Comparison of ENCODE assay signal across 11 cellular contexts in genomic region chr16:8568231-8568617, GRCh38. TPM values are rescaled to one million over a fixed set of nuclear protein-coding genes. Genes with fewer than 3 reads are reported as not detected.
A peak's percentile ranks its signal among the peaks of the same experiment; 100 is the strongest.
DNase-seq lines count a peak whose midpoint lies in the region; TF ChIP-seq lines count a peak whose summit lies in the region.
"Had no signal": no experiment of that assay in that cellular context is flagged by ENCODE, and none has a peak within 500 bp of the region (broad histone marks: within the 10 kb centered on the region; RNA-seq: fewer than 3 reads in every experiment).

No MANE protein-coding gene starts in this region.

- H3K4me1 Mint-ChIP-seq in activated CD4-positive, alpha-beta T cell treated with anti-CD3 and anti-CD28 coated beads, Interleukin-2, amount 10 ng/mL, durations not matched to agents 24 days and 14 days, result peaks cover 5% of the 10 kb centered on the region
- H3K4me1 Mint-ChIP-seq in activated CD4-positive, alpha-beta memory T cell treated with anti-CD3 and anti-CD28 coated beads, Interleukin-2, amount 10 ng/mL, durations not matched to agents 7 days and 5 days, result peaks cover 8% of the 10 kb centered on the region

- H3K4me2 ChIP-seq in neuronal stem cell (ENCODE audit: insufficient read depth, low read length, poor library complexity, severe bottlenecking), result no peak overlapping the region

- H3K18ac ChIP-seq in neuronal stem cell (ENCODE audit: low read length), result no peak overlapping the region

- H3K9ac ChIP-seq in neuronal stem cell (ENCODE audit: low read depth, low read length, poor library complexity), result no peak overlapping the region

- no peak overlapping the region for H2BK15ac ChIP-seq in neuronal stem cell (ENCODE audit: low read length)

- intact Hi-C loops in activated CD4-positive, alpha-beta T cell treated with anti-CD3 and anti-CD28 coated beads, Interleukin-2, amount 10 ng/mL, durations not matched to agents 24 days and 14 days (cut with micrococcal nuclease), result loop anchor here (5.0 to 10.0 kb wide), 4 partner anchors 299 to 1944 kb away; partner anchors contain the start of gene CARHSP1

- H2AFZ ChIP-seq in neuronal stem cell (ENCODE audit: low read length), result peak overlapping the region; percentile 36

- DNase-seq in activated CD4-positive, alpha-beta T cell treated with anti-CD3 and anti-CD28 coated beads, Interleukin-2, amount 10 ng/mL, durations not matched to agents 24 days and 14 days, result peak; percentile 55
- DNase-seq in activated CD4-positive, alpha-beta T cell treated with anti-CD3 and anti-CD28 coated beads, Interleukin-2, amount 50 U/mL, for 1 hour, result no peak
- DNase-seq in activated CD4-positive, alpha-beta memory T cell treated with anti-CD3 and anti-CD28 coated beads, Interleukin-2, amount 10 ng/mL, durations not matched to agents 7 days and 5 days, result peak; percentile 17
- DNase-seq in neuronal stem cell (ENCODE audit: low spot score) (no peak), EL (no peak), Kasumi-1 (lab: John Stamatoyannopoulos, UW) (no peak), NCI-H510A treated with DMSO at 0.1 percent for 48 hours (lab: John Stamatoyannopoulos, UW) (no peak)

- no peak overlapping the region for H2AK5ac ChIP-seq in neuronal stem cell (ENCODE audit: low read depth, low read length)

- no peaks in the 10 kb centered on the region for H3K9me3 ChIP-seq in HEK293 (ENCODE audit: control insufficient read depth, insufficient read depth, low read depth, low read length)
- no peaks in the 10 kb centered on the region for H3K9me3 ChIP-seq in neuronal stem cell (replicated peaks in 1 of 2; ENCODE audit: control insufficient read depth in 2 of 2, insufficient read depth in 1 of 2, low read depth in 1 of 2, low read length in 2 of 2)

- H3K36me3 ChIP-seq in HEK293 (ENCODE audit: control insufficient read depth in 2 of 2, insufficient read depth in 1 of 2, low read length in 2 of 2) (no peaks in the 10 kb centered on the region), neuronal stem cell (replicated peaks in 1 of 2; ENCODE audit: control insufficient read depth in 2 of 2, insufficient read depth in 2 of 2, low read length in 2 of 2) (no peaks in the 10 kb centered on the region)

- no CpG with 5 or more reads among the region's 6 CpGs for WGBS in neuronal stem cell (ENCODE audit: extremely low coverage in 2 of 2, insufficient read length in 2 of 2, insufficient replicate concordance in 1 of 2), 2 donors

- POLR2A ChIA-PET in HEK293 (lab: Yijun Ruan, JAX), result no interaction called here
- POLR2A ChIA-PET in activated CD4-positive, alpha-beta memory T cell treated with anti-CD3 and anti-CD28 coated beads, Interleukin-2, amount 10 ng/mL, durations not matched to agents 7 days and 5 days (lab: Charles Lee), result no interaction called here

- H3K4me1 ChIP-seq in HEK293 (ENCODE audit: control insufficient read depth, insufficient read depth, low read length), result no peaks in the 10 kb centered on the region
- H3K4me1 ChIP-seq in neuronal stem cell (ENCODE audit: control insufficient read depth in 2 of 2, insufficient read depth in 1 of 2, low read depth in 1 of 2, low read length in 2 of 2), result peaks cover 23 to 28% of the 10 kb centered on the region in 2 donors

- no peak overlapping the region for H2BK5ac ChIP-seq in neuronal stem cell (ENCODE audit: low read length)

- no peak overlapping the region for H2BK12ac ChIP-seq in neuronal stem cell (ENCODE audit: low read length)

- H3K4me3 Mint-ChIP-seq in activated CD4-positive, alpha-beta T cell treated with anti-CD3 and anti-CD28 coated beads, Interleukin-2, amount 10 ng/mL, durations not matched to agents 24 days and 14 days, result no peak overlapping the region
- H3K4me3 Mint-ChIP-seq in activated CD4-positive, alpha-beta memory T cell treated with anti-CD3 and anti-CD28 coated beads, Interleukin-2, amount 10 ng/mL, durations not matched to agents 7 days and 5 days, result no peak overlapping the region
- H3K4me3 Mint-ChIP-seq: mesothelial cell of epicardium had no signal

- peak overlapping the region; percentile 34 for H3K27ac Mint-ChIP-seq in activated CD4-positive, alpha-beta T cell treated with anti-CD3 and anti-CD28 coated beads, Interleukin-2, amount 10 ng/mL, durations not matched to agents 24 days and 14 days
- no peak overlapping the region for H3K27ac Mint-ChIP-seq in activated CD4-positive, alpha-beta memory T cell treated with anti-CD3 and anti-CD28 coated beads, Interleukin-2, amount 10 ng/mL, durations not matched to agents 7 days and 5 days
- H3K27ac Mint-ChIP-seq: mesothelial cell of epicardium had no signal

- H3K27me3 ChIP-seq in neuronal stem cell (ENCODE audit: control insufficient read depth in 3 of 3, insufficient read depth in 3 of 3, low read depth in 1 of 3, low read length in 3 of 3), result no peaks in the 10 kb centered on the region

- no peaks in the 10 kb centered on the region for H3K9me3 Mint-ChIP-seq in activated CD4-positive, alpha-beta T cell treated with anti-CD3 and anti-CD28 coated beads, Interleukin-2, amount 10 ng/mL, durations not matched to agents 24 days and 14 days
- H3K9me3 Mint-ChIP-seq in activated CD4-positive, alpha-beta memory T cell treated with anti-CD3 and anti-CD28 coated beads, Interleukin-2, amount 10 ng/mL, durations not matched to agents 7 days and 5 days, result no peaks in the 10 kb centered on the region
- H3K9me3 Mint-ChIP-seq: mesothelial cell of epicardium had no signal

- no peak overlapping the region for H3K23ac ChIP-seq in neuronal stem cell (ENCODE audit: low read depth, low read length, poor library complexity)

- H2BK120ac ChIP-seq in neuronal stem cell (ENCODE audit: low read depth, low read length), result no peak overlapping the region

- H3K27ac ChIP-seq in HEK293 (ENCODE audit: extremely low read depth, low read depth, low read length) (no peak overlapping the region), neuronal stem cell (replicated peaks; ENCODE audit: low read length) (no peak overlapping the region)

- H4K8ac ChIP-seq in neuronal stem cell (ENCODE audit: low read depth, low read length), result no peak overlapping the region

- no peaks in the 10 kb centered on the region for H3K36me3 Mint-ChIP-seq in activated CD4-positive, alpha-beta T cell treated with anti-CD3 and anti-CD28 coated beads, Interleukin-2, amount 10 ng/mL, durations not matched to agents 24 days and 14 days (ENCODE audit: low read depth)
- H3K36me3 Mint-ChIP-seq in activated CD4-positive, alpha-beta memory T cell treated with anti-CD3 and anti-CD28 coated beads, Interleukin-2, amount 10 ng/mL, durations not matched to agents 7 days and 5 days (ENCODE audit: low read depth), result no peaks in the 10 kb centered on the region
- H3K36me3 Mint-ChIP-seq: mesothelial cell of epicardium had no signal

- no peak overlapping the region for H3K4me3 ChIP-seq in HEK293 (ENCODE audit: low read depth, low read length)
- peak overlapping the region in 1 of 2 donors; percentile 11 for H3K4me3 ChIP-seq in neuronal stem cell (ENCODE audit: low read length in 2 of 2)

- H4K91ac ChIP-seq in neuronal stem cell (ENCODE audit: low read depth, low read length, poor library complexity), result no peak overlapping the region

- H3K14ac ChIP-seq in neuronal stem cell (ENCODE audit: low read length), result no peak overlapping the region

- no peak for TF ChIP-seq CTCF in HEK293 (tag by site-specific recombination; IDR thresholded peaks at IDR 0.05)

- no peaks in the 10 kb centered on the region for H3K79me1 ChIP-seq in neuronal stem cell (ENCODE audit: low read depth, low read length)

- CTCF ChIA-PET in HEK293 (lab: Yijun Ruan, JAX), result interaction anchor here (1.2 to 1.9 kb wide), 2 partner anchors 35 to 86 kb away, joined by 4 to 9 read pairs; no protein-coding TSS in a partner anchor
- CTCF ChIA-PET in activated CD4-positive, alpha-beta memory T cell treated with anti-CD3 and anti-CD28 coated beads, Interleukin-2, amount 10 ng/mL, durations not matched to agents 7 days and 5 days (lab: Charles Lee), result interaction anchor here (0.8 kb wide), 1 partner anchor 441 kb away, joined by 3 read pairs; no protein-coding TSS in a partner anchor

- no peaks in the 10 kb centered on the region for H3K27me3 Mint-ChIP-seq in activated CD4-positive, alpha-beta T cell treated with anti-CD3 and anti-CD28 coated beads, Interleukin-2, amount 10 ng/mL, durations not matched to agents 24 days and 14 days
- no peaks in the 10 kb centered on the region for H3K27me3 Mint-ChIP-seq in activated CD4-positive, alpha-beta memory T cell treated with anti-CD3 and anti-CD28 coated beads, Interleukin-2, amount 10 ng/mL, durations not matched to agents 7 days and 5 days

- H3K4ac ChIP-seq in neuronal stem cell (ENCODE audit: low read length), result no peak overlapping the region

TF ChIP-seq in HEK293, 187 proteins besides CTCF, POLR2A, EP300 and RAD21 (continues in another document):
- TF ChIP-seq ZFP69B (tag by site-specific recombination; IDR thresholded peaks at IDR 0.05), result no peak
- 0 out of 2 replicates have a peak, but pooled peaks have one; percentile 33 for TF ChIP-seq ZNF670 (tag by site-specific recombination; IDR thresholded peaks at IDR 0.05; ENCODE audit: low read depth)
- no peak for TF ChIP-seq ZNF140 (tag by site-specific recombination; IDR thresholded peaks at IDR 0.05)
- TF ChIP-seq ZNF274 (IDR thresholded peaks at IDR 0.05; ENCODE audit: low read length), result no peak
- TF ChIP-seq ZNF274 (tag by site-specific recombination; IDR thresholded peaks at IDR 0.05; ENCODE audit: borderline replicate concordance), result no peak
- TF ChIP-seq ZNF266 (tag by site-specific recombination; IDR thresholded peaks at IDR 0.05; ENCODE audit: low read depth), result no peak

RNA-seq across cellular contexts. Expression of gene TMEM114, which starts 22.1 kb away (rescaled TPM):
- total RNA-seq in activated CD4-positive, alpha-beta T cell treated with anti-CD3 and anti-CD28 coated beads, Interleukin-2, amount 10 ng/mL, durations not matched to agents 24 days and 14 days, result not detected in 2 replicates
- total RNA-seq in activated CD4-positive, alpha-beta memory T cell treated with anti-CD3 and anti-CD28 coated beads, Interleukin-2, amount 10 ng/mL, durations not matched to agents 7 days and 5 days, result not detected
- 0.89 TPM for polyA plus RNA-seq in neuronal stem cell (2013, experiment 1 of 2)
- 1.1 TPM for polyA plus RNA-seq in neuronal stem cell (2013, experiment 2 of 2)
- total RNA-seq: activated CD8-positive, alpha-beta memory T cell treated with anti-CD3 and anti-CD28 coated beads for 36 hours; mesothelial cell of epicardium; RPMI7951 had no signal

RNA-seq across cellular contexts. Expression of gene METTL22, which starts 53.3 kb away (rescaled TPM):
- 36.2 and 38.4 TPM in 2 replicates for total RNA-seq in activated CD4-positive, alpha-beta T cell treated with anti-CD3 and anti-CD28 coated beads, Interleukin-2, amount 10 ng/mL, durations not matched to agents 24 days and 14 days
- 10 to 100 TPM; 25.7 to 27.6 TPM for total RNA-seq in activated CD4-positive, alpha-beta memory T cell treated with anti-CD3 and anti-CD28 coated beads, Interleukin-2, amount 10 ng/mL, durations not matched to agents 7 days and 5 days
- polyA plus RNA-seq in neuronal stem cell (2013, experiment 1 of 2), result 43.7 TPM
- polyA plus RNA-seq in neuronal stem cell (2013, experiment 2 of 2), result 45.5 TPM

Comparison
In these comparisons a context has a peak if more than half of its experiments do, and no peak if none do; other contexts are left out.
1. DNase-seq: peak in activated CD4-positive, alpha-beta T cell treated with anti-CD3 and anti-CD28 coated beads, Interleukin-2, amount 10 ng/mL, durations not matched to agents 24 days and 14 days (single experiment) and activated CD4-positive, alpha-beta memory T cell treated with anti-CD3 and anti-CD28 coated beads, Interleukin-2, amount 10 ng/mL, durations not matched to agents 7 days and 5 days (single experiment); none in activated CD4-positive, alpha-beta T cell treated with anti-CD3 and anti-CD28 coated beads, Interleukin-2, amount 50 U/mL, for 1 hour (single experiment), neuronal stem cell (single experiment), EL (single experiment), Kasumi-1 (0 of 2) and NCI-H510A treated with DMSO at 0.1 percent for 48 hours (single experiment).